Comparison of ENCODE assay signal across 8 cellular contexts in genomic region chr1:169484683-169485426, GRCh38. TPM values are rescaled to one million over a fixed set of nuclear protein-coding genes. Genes with fewer than 3 reads are reported as not detected.
DNase-seq lines count a peak whose midpoint lies in the region; ATAC-seq and TF ChIP-seq lines count a peak whose summit lies in the region.

No MANE protein-coding gene starts in this region.

- H4K8ac ChIP-seq in mesenchymal stem cell (ENCODE audit: low read length): peak overlapping the region; percentile 69

- intact Hi-C loops in activated CD4-positive, alpha-beta T cell treated with anti-CD3 and anti-CD28 coated beads, Interleukin-2, amount 10 ng/mL, durations not matched to agents 24 days and 14 days (cut with micrococcal nuclease): loop anchor here (2.0 to 10.0 kb wide), 6 partner anchors 24 to 1258 kb away; partner anchors contain the start of genes KIFAP3, SELL and SFT2D2
- intact Hi-C loops in stomach (cut with DNase I; ENCODE audit: low total_unique reads): no loop called here

- no peak for TF ChIP-seq POLR2A in stomach (IDR thresholded peaks at IDR 0.05)

- H3K9me3 ChIP-seq in endodermal cell (ENCODE audit: control insufficient read depth, low read length) (no peaks in the 10 kb centered on the region), mesenchymal stem cell (ENCODE audit: control insufficient read depth, low read length) (no peaks in the 10 kb centered on the region), stomach (no peaks in the 10 kb centered on the region)

- peaks cover 14% of the 10 kb centered on the region for H3K79me1 ChIP-seq in mesenchymal stem cell (replicated peaks; ENCODE audit: low read length, poor library complexity, severe bottlenecking)

- H3K36me3 Mint-ChIP-seq in activated CD4-positive, alpha-beta T cell treated with anti-CD3 and anti-CD28 coated beads, Interleukin-2, amount 10 ng/mL, durations not matched to agents 24 days and 14 days (ENCODE audit: low read depth): peaks cover 8% of the 10 kb centered on the region
- no peaks in the 10 kb centered on the region for H3K36me3 Mint-ChIP-seq in endodermal cell (ENCODE audit: low read depth)

- no peak overlapping the region for H2BK15ac ChIP-seq in mesenchymal stem cell (ENCODE audit: low read depth, poor library complexity, severe bottlenecking)

- H3K27ac Mint-ChIP-seq in activated CD4-positive, alpha-beta T cell treated with anti-CD3 and anti-CD28 coated beads, Interleukin-2, amount 10 ng/mL, durations not matched to agents 24 days and 14 days: peak overlapping the region; percentile 94
- peak overlapping the region; percentile 97 for H3K27ac Mint-ChIP-seq in endodermal cell

- H3K4ac ChIP-seq in mesenchymal stem cell (ENCODE audit: low read depth in 1 of 2, low read length in 2 of 2): peak overlapping the region in 1 of 2 experiments; percentile 49

- H3K36me3 ChIP-seq in endodermal cell (ENCODE audit: control insufficient read depth, insufficient read depth, low read length) (no peaks in the 10 kb centered on the region), mesenchymal stem cell (ENCODE audit: control insufficient read depth in 1 of 2, insufficient read depth in 2 of 2, low read depth in 1 of 2, low read length in 2 of 2) (no peaks in the 10 kb centered on the region), stomach (no peaks in the 10 kb centered on the region)

- H3K4me2 ChIP-seq in mesenchymal stem cell (ENCODE audit: low read length, poor library complexity, severe bottlenecking): peak overlapping the region; percentile 72

- peak overlapping the region; percentile 69 for H3K9ac ChIP-seq in endodermal cell (ENCODE audit: extremely low read depth, low read length, poor library complexity, severe bottlenecking)
- peak overlapping the region; percentile 91 for H3K9ac ChIP-seq in mesenchymal stem cell (ENCODE audit: low read length)

- H3K18ac ChIP-seq in mesenchymal stem cell (ENCODE audit: low read depth in 1 of 2, low read length in 2 of 2): peak overlapping the region; percentile 43 to 92

- H3K4me1 ChIP-seq in endodermal cell (ENCODE audit: control insufficient read depth, insufficient read depth, low read length) (peaks cover 4% of the 10 kb centered on the region), mesenchymal stem cell (ENCODE audit: control insufficient read depth, insufficient read depth, low read depth, low read length) (peaks cover 2% of the 10 kb centered on the region), stomach (peaks cover 14 to 69% (median 35%) of the 10 kb centered on the region in 4 donors)

- H3K14ac ChIP-seq in mesenchymal stem cell (ENCODE audit: low read length in 2 of 2): peak overlapping the region in 1 of 2 experiments; percentile 74

- H2AFZ ChIP-seq in mesenchymal stem cell (ENCODE audit: low read depth, low read length): peak overlapping the region; percentile 87

- no peaks in the 10 kb centered on the region for H3K9me3 Mint-ChIP-seq in activated CD4-positive, alpha-beta T cell treated with anti-CD3 and anti-CD28 coated beads, Interleukin-2, amount 10 ng/mL, durations not matched to agents 24 days and 14 days
- H3K9me3 Mint-ChIP-seq in endodermal cell: no peaks in the 10 kb centered on the region

- no peak overlapping the region for H2AK5ac ChIP-seq in mesenchymal stem cell (ENCODE audit: low read length, severe bottlenecking)

- peak overlapping the region; percentile 98 for H3K4me3 Mint-ChIP-seq in activated CD4-positive, alpha-beta T cell treated with anti-CD3 and anti-CD28 coated beads, Interleukin-2, amount 10 ng/mL, durations not matched to agents 24 days and 14 days
- peak overlapping the region; percentile 85 for H3K4me3 Mint-ChIP-seq in endodermal cell

- peak; percentile 45 for DNase-seq in DMS153 treated with DMSO at 0.1 percent for 48 hours (lab: John Stamatoyannopoulos, UW; ENCODE audit: unreplicated experiment)
- no peak for DNase-seq in DMS153 (lab: John Stamatoyannopoulos, UW)
- DNase-seq in NCI-H1105 treated with DMSO at 0.1 percent for 48 hours (lab: John Stamatoyannopoulos, UW): peak; percentile 70
- DNase-seq in activated CD4-positive, alpha-beta T cell treated with anti-CD3 and anti-CD28 coated beads, Interleukin-2, amount 10 ng/mL, durations not matched to agents 24 days and 14 days: no peak
- DNase-seq in endodermal cell: no peak
- peak; percentile 89 for DNase-seq in mesenchymal stem cell
- DNase-seq in stomach: peak; percentile 63

- 15% methylated on average over 12 to 15 of the region's 15 CpGs for WGBS in endodermal cell (ENCODE audit: insufficient coverage in 1 of 2, insufficient read length in 1 of 2), 2 experiments
- 18% methylated on average over 12 of the region's 15 CpGs for WGBS in mesenchymal stem cell
- WGBS in stomach, 5 donors: 7 to 12% (median 10%) methylated on average over 15 of the region's 15 CpGs

- no peaks in the 10 kb centered on the region for H3K27me3 ChIP-seq in endodermal cell (ENCODE audit: control insufficient read depth, insufficient read depth, low read length, poor library complexity, severe bottlenecking)
- no peaks in the 10 kb centered on the region for H3K27me3 ChIP-seq in mesenchymal stem cell (ENCODE audit: control insufficient read depth in 1 of 2, insufficient read depth in 1 of 2, low read length in 2 of 2)
- no peaks in the 10 kb centered on the region for H3K27me3 ChIP-seq in stomach

- no peaks in the 10 kb centered on the region for H3K27me3 Mint-ChIP-seq in activated CD4-positive, alpha-beta T cell treated with anti-CD3 and anti-CD28 coated beads, Interleukin-2, amount 10 ng/mL, durations not matched to agents 24 days and 14 days
- H3K27me3 Mint-ChIP-seq in endodermal cell (ENCODE audit: insufficient read depth): no peaks in the 10 kb centered on the region

- peak overlapping the region; percentile 82 for H3K4me3 ChIP-seq in endodermal cell (ENCODE audit: low read length)
- peak overlapping the region; percentile 84 to 99 for H3K4me3 ChIP-seq in mesenchymal stem cell (ENCODE audit: insufficient read depth in 1 of 2, low read depth in 1 of 2, low read length in 2 of 2)
- H3K4me3 ChIP-seq in stomach: peak overlapping the region; percentile 63 to 86 (median 74)

- no peak overlapping the region for H2BK12ac ChIP-seq in mesenchymal stem cell (ENCODE audit: low read length in 2 of 2)

- H3K23ac ChIP-seq in mesenchymal stem cell (ENCODE audit: low read length in 2 of 2): no peak overlapping the region

- H3K27ac ChIP-seq in endodermal cell (ENCODE audit: low read depth, low read length) (peak overlapping the region; percentile 79), mesenchymal stem cell (ENCODE audit: low read length, poor library complexity, severe bottlenecking) (no peak overlapping the region), stomach (peak overlapping the region; percentile 95 to 100 (median 98))

- peak overlapping the region; percentile 93 for H4K91ac ChIP-seq in mesenchymal stem cell (ENCODE audit: low read length)

- H2BK5ac ChIP-seq in mesenchymal stem cell (ENCODE audit: low read depth, low read length, poor library complexity, severe bottlenecking): no peak overlapping the region

- no peak overlapping the region for H2BK120ac ChIP-seq in mesenchymal stem cell (ENCODE audit: low read depth, low read length)

- ATAC-seq in HG02588 (IDR thresholded peaks at IDR 0.05; ENCODE audit: unreplicated experiment): peak; percentile 19

- TF ChIP-seq CTCF in endodermal cell (conservative IDR thresholded peaks at IDR 0.05): no peak
- TF ChIP-seq CTCF in stomach (IDR thresholded peaks at IDR 0.05): no peak

- peak; percentile 41 for TF ChIP-seq EP300 in stomach (IDR thresholded peaks at IDR 0.05)

- peaks cover 50% of the 10 kb centered on the region for H3K4me1 Mint-ChIP-seq in activated CD4-positive, alpha-beta T cell treated with anti-CD3 and anti-CD28 coated beads, Interleukin-2, amount 10 ng/mL, durations not matched to agents 24 days and 14 days
- peaks cover 61% of the 10 kb centered on the region for H3K4me1 Mint-ChIP-seq in endodermal cell

RNA-seq across cellular contexts. Expression of gene SLC19A2, which starts 0.9 kb away (rescaled TPM):
- total RNA-seq in activated CD4-positive, alpha-beta T cell treated with anti-CD3 and anti-CD28 coated beads, Interleukin-2, amount 10 ng/mL, durations not matched to agents 24 days and 14 days: 12.1 and 12.2 TPM in 2 replicates
- 10 to 100 TPM; 11.5 to 12.9 TPM for total RNA-seq in endodermal cell
- polyA plus RNA-seq in endodermal cell (2013, experiment 1 of 2): 16.1 TPM
- 16.4 TPM for polyA plus RNA-seq in endodermal cell (2013, experiment 2 of 2)
- polyA plus RNA-seq in mesenchymal stem cell (2013, experiment 1 of 2): 6.8 TPM
- polyA plus RNA-seq in mesenchymal stem cell (2013, experiment 2 of 2): 7.1 TPM
- 10 to 100 TPM; 12.5 to 84.3 (median 20.4) TPM for total RNA-seq in stomach
- polyA plus RNA-seq in stomach: 10 to 100 TPM in 1 of 3 donors, 1 to 10 TPM in 2; 5.8 to 14.6 (median 6.6) TPM

RNA-seq across cellular contexts. Expression of gene CCDC181, which starts 57.6 kb away (rescaled TPM):
- 0.09 TPM in 1 of 2 replicates, not detected in the other for total RNA-seq in activated CD4-positive, alpha-beta T cell treated with anti-CD3 and anti-CD28 coated beads, Interleukin-2, amount 10 ng/mL, durations not matched to agents 24 days and 14 days
- 1 to 10 TPM; 4.9 to 7.8 TPM for total RNA-seq in endodermal cell
- 9.8 TPM for polyA plus RNA-seq in endodermal cell (2013, experiment 1 of 2)
- polyA plus RNA-seq in endodermal cell (2013, experiment 2 of 2): 9.8 TPM
- polyA plus RNA-seq in mesenchymal stem cell (2013, experiment 1 of 2): 0.18 TPM
- 0.25 TPM for polyA plus RNA-seq in mesenchymal stem cell (2013, experiment 2 of 2)
- under 1 TPM in 2 of 5 donors, not detected in 3; 0.73 to 0.87 TPM for total RNA-seq in stomach
- polyA plus RNA-seq in stomach: 1 to 10 TPM in 2 of 3 donors, under 1 TPM in 1; 0.95 to 4.3 (median 1.9) TPM

Comparison
In these comparisons a context has a peak if more than half of its experiments do, and no peak if none do; other contexts are left out.
1. DNase-seq: peak in DMS153 treated with DMSO at 0.1 percent for 48 hours (single experiment), NCI-H1105 treated with DMSO at 0.1 percent for 48 hours (single experiment), mesenchymal stem cell (single experiment) and stomach (single experiment); none in DMS153 (single experiment), activated CD4-positive, alpha-beta T cell treated with anti-CD3 and anti-CD28 coated beads, Interleukin-2, amount 10 ng/mL, durations not matched to agents 24 days and 14 days (single experiment) and endodermal cell (single experiment).
2. Peak in every context shown above with its lines, with median percentiles within 50 percentile points of each other: H3K4me3 ChIP-seq.